ENCODE assay signal across 8 cellular contexts in genomic region chr1:200654660-200655059, GRCh38.
A peak's percentile ranks its signal among the peaks of the same experiment; 100 is the strongest.
DNase-seq lines count a peak whose midpoint lies in the region; ATAC-seq and TF ChIP-seq lines count a peak whose summit lies in the region.

No MANE protein-coding gene starts in this region.

- DNase-seq in epithelial cell of esophagus (ENCODE audit: low read depth) = peak; percentile 62
- DNase-seq in D341Med (ENCODE audit: low spot score) = no peak
- no peak for DNase-seq in NCI-H446 treated with DMSO at 0.1 percent for 48 hours (lab: John Stamatoyannopoulos, UW)
- DNase-seq in stimulated activated naive CD4-positive, alpha-beta T cell treated with Interleukin-2 at 50 U/mL for 16 hours (lab: John Stamatoyannopoulos, UW) = no peak
- no peak for DNase-seq in NCI-H2227 treated with DMSO at 0.1 percent for 48 hours (lab: John Stamatoyannopoulos, UW)

- TF ChIP-seq CTCF in epithelial cell of esophagus (IDR thresholded peaks at IDR 0.05; ENCODE audit: insufficient read depth, low read depth, low read length, missing control alignments) = no peak

- peak; percentile 93 for ATAC-seq in GM18861 (IDR thresholded peaks at IDR 0.05; ENCODE audit: unreplicated experiment)
- ATAC-seq in GM21529 (IDR thresholded peaks at IDR 0.05; ENCODE audit: unreplicated experiment) = peak; percentile 97
- peak; percentile 93 for ATAC-seq in HG03280 (IDR thresholded peaks at IDR 0.05; ENCODE audit: unreplicated experiment)

- H3K4me3 ChIP-seq in epithelial cell of esophagus (ENCODE audit: low read length) = no peak overlapping the region
